8 cellular contexts compared by ENCODE assay signal in genomic region chr13:111460548-111461444, GRCh38.
DNase-seq lines count a peak whose midpoint lies in the region; ATAC-seq, FAIRE-seq and TF ChIP-seq lines count a peak whose summit lies in the region.

No MANE protein-coding gene starts in this region.

- H4K91ac ChIP-seq in trophoblast cell (ENCODE audit: low read depth, low read length): no peak overlapping the region

- H2AFZ ChIP-seq in trophoblast cell (ENCODE audit: insufficient read depth, low read length, poor library complexity): no peak overlapping the region

- no peak overlapping the region for H3K14ac ChIP-seq in trophoblast cell (ENCODE audit: low read length)

- H3K9me3 Mint-ChIP-seq in immature natural killer cell: no peaks in the 10 kb centered on the region

- no peak overlapping the region for H4K8ac ChIP-seq in trophoblast cell (ENCODE audit: low read depth, low read length)

- no peak overlapping the region for H3K4me3 Mint-ChIP-seq in immature natural killer cell

- no CpG with 5 or more reads among the region's 22 CpGs for WGBS in trophoblast cell (ENCODE audit: extremely low coverage, insufficient coverage, insufficient read length)

- no peak overlapping the region for H3K27ac ChIP-seq in RWPE2 (ENCODE audit: poor library complexity, severe bottlenecking)
- H3K27ac ChIP-seq in trophoblast cell (ENCODE audit: low read depth, low read length): no peak overlapping the region

- ATAC-seq in RWPE2 (ENCODE audit: low read depth) (peak; percentile 80), HG03175 (IDR thresholded peaks at IDR 0.05; ENCODE audit: unreplicated experiment) (no peak), GM18867 (IDR thresholded peaks at IDR 0.05; ENCODE audit: unreplicated experiment) (no peak)

- H2BK5ac ChIP-seq in trophoblast cell (ENCODE audit: low read depth, low read length, poor library complexity): no peak overlapping the region

- H3K4me3 ChIP-seq in RWPE2 (ENCODE audit: severe bottlenecking) (no peak overlapping the region), trophoblast cell (ENCODE audit: low read depth, low read length) (peak overlapping the region; percentile 49)

- no peaks in the 10 kb centered on the region for H3K36me3 Mint-ChIP-seq in immature natural killer cell

- TF ChIP-seq CTCF in D721Med (IDR thresholded peaks at IDR 0.05; ENCODE audit: insufficient read depth, missing control alignments) (peak; percentile 13), RWPE2 (IDR thresholded peaks at IDR 0.05; ENCODE audit: poor library complexity, severe bottlenecking) (peak; percentile 34)

- H2BK12ac ChIP-seq in trophoblast cell (ENCODE audit: low read length): no peak overlapping the region

- H3K27ac Mint-ChIP-seq in immature natural killer cell: no peak overlapping the region

- H3K4ac ChIP-seq in trophoblast cell (ENCODE audit: low read depth, low read length): no peak overlapping the region

- no peaks in the 10 kb centered on the region for H3K79me2 ChIP-seq in trophoblast cell (ENCODE audit: control insufficient read depth, insufficient read depth, low read length, poor library complexity)

- no peak overlapping the region for H3K23ac ChIP-seq in trophoblast cell (ENCODE audit: low read length)

- H3K9ac ChIP-seq in trophoblast cell (ENCODE audit: low read length): no peak overlapping the region

- H2AK5ac ChIP-seq in trophoblast cell (ENCODE audit: low read length): no peak overlapping the region

- peaks cover 19% of the 10 kb centered on the region for H3K27me3 ChIP-seq in RWPE2 (ENCODE audit: insufficient read depth, poor library complexity, severe bottlenecking)
- no peaks in the 10 kb centered on the region for H3K27me3 ChIP-seq in trophoblast cell (ENCODE audit: insufficient read depth, low read length)

- H2BK120ac ChIP-seq in trophoblast cell (ENCODE audit: insufficient read depth, low read length, poor library complexity): no peak overlapping the region

- no peak overlapping the region for H3K4me2 ChIP-seq in trophoblast cell (ENCODE audit: low read length)

- H3K9me3 ChIP-seq in RWPE2 (ENCODE audit: severe bottlenecking): no peaks in the 10 kb centered on the region
- peaks cover 5% of the 10 kb centered on the region for H3K9me3 ChIP-seq in trophoblast cell (ENCODE audit: insufficient read depth, low read depth, low read length)

- no peaks in the 10 kb centered on the region for H3K4me1 ChIP-seq in RWPE2 (ENCODE audit: insufficient read depth, poor library complexity, severe bottlenecking)
- no peaks in the 10 kb centered on the region for H3K4me1 ChIP-seq in trophoblast cell (ENCODE audit: control insufficient read depth in 1 of 2, insufficient read depth in 2 of 2, low read length in 2 of 2)

- H4K12ac ChIP-seq in trophoblast cell (ENCODE audit: low read depth, low read length): no peak overlapping the region

- peaks cover 2 to 12% (median 6%) of the 10 kb centered on the region in 3 donors for H3K27me3 Mint-ChIP-seq in immature natural killer cell (ENCODE audit: low read depth in 3 of 3)

- DNase-seq in D721Med (ENCODE audit: insufficient read length, low spot score) (no peak), HT1080 (ENCODE audit: low read depth) (peak; percentile 32), RWPE2 (ENCODE audit: low spot score) (no peak), fibroblast of the conjunctiva (ENCODE audit: low read depth) (peak; percentile 35), trophoblast cell (peak; percentile 20 to 59), immature natural killer cell (no peak)

- FAIRE-seq in D721Med (lab: Jason Lieb, UNC): no peak

- H3K36me3 ChIP-seq in RWPE2 (ENCODE audit: low read depth) (no peaks in the 10 kb centered on the region), trophoblast cell (ENCODE audit: control insufficient read depth in 1 of 2, insufficient read depth in 2 of 2, low read length in 2 of 2) (no peaks in the 10 kb centered on the region)

- H3K18ac ChIP-seq in trophoblast cell (ENCODE audit: low read length): no peak overlapping the region

- H3K4me1 Mint-ChIP-seq in immature natural killer cell: no peaks in the 10 kb centered on the region

- H3K79me1 ChIP-seq in trophoblast cell (ENCODE audit: low read length): no peaks in the 10 kb centered on the region

Comparison
In these comparisons a context has a peak if more than half of its experiments do, and no peak if none do; other contexts are left out.
1. DNase-seq: peak in HT1080 (single experiment), fibroblast of the conjunctiva (single experiment) and trophoblast cell (2 of 2); none in D721Med (single experiment), RWPE2 (single experiment) and immature natural killer cell (0 of 3).